In the genomic region with DNA sequence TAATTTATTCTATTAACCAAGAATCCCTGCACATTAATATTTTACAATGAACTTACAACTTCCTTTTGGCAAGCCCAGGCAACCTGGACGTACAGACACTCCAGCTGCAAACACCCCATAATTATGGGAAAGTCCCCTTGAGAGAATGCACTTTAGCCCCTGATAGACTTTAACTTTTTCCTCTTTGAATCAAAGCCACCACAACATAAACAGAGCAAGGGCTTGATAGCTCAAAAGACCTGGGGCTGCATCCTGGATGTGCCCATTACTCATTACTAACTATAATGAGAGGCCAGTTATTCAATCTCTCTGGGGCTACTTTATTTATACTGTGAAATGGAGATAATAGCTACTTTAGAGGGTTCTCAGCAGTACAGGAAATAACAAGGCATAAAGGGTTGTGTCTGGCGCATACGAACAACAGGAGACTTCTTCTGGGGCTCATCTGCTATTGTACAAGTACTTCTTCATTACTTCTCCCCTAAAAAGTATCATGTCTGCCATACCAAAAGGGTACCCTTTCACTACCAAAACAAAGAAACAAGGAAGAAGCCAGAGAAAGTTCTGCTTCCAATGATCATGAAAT, we compare ENCODE assay signal across 1 cellular context.
TF ChIP-seq lines count a peak whose summit lies in the region.

No MANE protein-coding gene starts in this region.

TF ChIP-seq in A549, 52 proteins besides CTCF, POLR2A, EP300 and RAD21 (continued from another document):
- TF ChIP-seq FOSL2 (IDR thresholded peaks at IDR 0.05) (no peak), FOSL2 (CRISPR knock-in tag; IDR thresholded peaks at IDR 0.05) (no peak), HOXA7 (CRISPR knock-in tag; IDR thresholded peaks at IDR 0.05) (no peak), HOXB13 (CRISPR knock-in tag; IDR thresholded peaks at IDR 0.05; ENCODE audit: low read depth) (no peak), NFE2L2 (conservative IDR thresholded peaks at IDR 0.05; ENCODE audit: low read length) (no peak), TP53 (CRISPR knock-in tag; IDR thresholded peaks at IDR 0.05) (no peak), ZSCAN20 (CRISPR knock-in tag; IDR thresholded peaks at IDR 0.05) (no peak), HDAC2 (IDR thresholded peaks at IDR 0.05) (no peak), KDM1A (IDR thresholded peaks at IDR 0.05; ENCODE audit: low read depth) (no peak)
- TF ChIP-seq, protein P1, sequence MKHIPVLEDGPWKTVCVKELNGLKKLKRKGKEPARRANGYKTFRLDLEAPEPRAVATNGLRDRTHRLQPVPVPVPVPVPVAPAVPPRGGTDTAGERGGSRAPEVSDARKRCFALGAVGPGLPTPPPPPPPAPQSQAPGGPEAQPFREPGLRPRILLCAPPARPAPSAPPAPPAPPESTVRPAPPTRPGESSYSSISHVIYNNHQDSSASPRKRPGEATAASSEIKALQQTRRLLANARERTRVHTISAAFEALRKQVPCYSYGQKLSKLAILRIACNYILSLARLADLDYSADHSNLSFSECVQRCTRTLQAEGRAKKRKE (CRISPR knock-in tag; IDR thresholded peaks at IDR 0.05; ENCODE audit: low read depth): no peak
- TF ChIP-seq, protein P2, sequence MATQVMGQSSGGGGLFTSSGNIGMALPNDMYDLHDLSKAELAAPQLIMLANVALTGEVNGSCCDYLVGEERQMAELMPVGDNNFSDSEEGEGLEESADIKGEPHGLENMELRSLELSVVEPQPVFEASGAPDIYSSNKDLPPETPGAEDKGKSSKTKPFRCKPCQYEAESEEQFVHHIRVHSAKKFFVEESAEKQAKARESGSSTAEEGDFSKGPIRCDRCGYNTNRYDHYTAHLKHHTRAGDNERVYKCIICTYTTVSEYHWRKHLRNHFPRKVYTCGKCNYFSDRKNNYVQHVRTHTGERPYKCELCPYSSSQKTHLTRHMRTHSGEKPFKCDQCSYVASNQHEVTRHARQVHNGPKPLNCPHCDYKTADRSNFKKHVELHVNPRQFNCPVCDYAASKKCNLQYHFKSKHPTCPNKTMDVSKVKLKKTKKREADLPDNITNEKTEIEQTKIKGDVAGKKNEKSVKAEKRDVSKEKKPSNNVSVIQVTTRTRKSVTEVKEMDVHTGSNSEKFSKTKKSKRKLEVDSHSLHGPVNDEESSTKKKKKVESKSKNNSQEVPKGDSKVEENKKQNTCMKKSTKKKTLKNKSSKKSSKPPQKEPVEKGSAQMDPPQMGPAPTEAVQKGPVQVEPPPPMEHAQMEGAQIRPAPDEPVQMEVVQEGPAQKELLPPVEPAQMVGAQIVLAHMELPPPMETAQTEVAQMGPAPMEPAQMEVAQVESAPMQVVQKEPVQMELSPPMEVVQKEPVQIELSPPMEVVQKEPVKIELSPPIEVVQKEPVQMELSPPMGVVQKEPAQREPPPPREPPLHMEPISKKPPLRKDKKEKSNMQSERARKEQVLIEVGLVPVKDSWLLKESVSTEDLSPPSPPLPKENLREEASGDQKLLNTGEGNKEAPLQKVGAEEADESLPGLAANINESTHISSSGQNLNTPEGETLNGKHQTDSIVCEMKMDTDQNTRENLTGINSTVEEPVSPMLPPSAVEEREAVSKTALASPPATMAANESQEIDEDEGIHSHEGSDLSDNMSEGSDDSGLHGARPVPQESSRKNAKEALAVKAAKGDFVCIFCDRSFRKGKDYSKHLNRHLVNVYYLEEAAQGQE (IDR thresholded peaks at IDR 0.05): no peak
- TF ChIP-seq, protein P3, sequence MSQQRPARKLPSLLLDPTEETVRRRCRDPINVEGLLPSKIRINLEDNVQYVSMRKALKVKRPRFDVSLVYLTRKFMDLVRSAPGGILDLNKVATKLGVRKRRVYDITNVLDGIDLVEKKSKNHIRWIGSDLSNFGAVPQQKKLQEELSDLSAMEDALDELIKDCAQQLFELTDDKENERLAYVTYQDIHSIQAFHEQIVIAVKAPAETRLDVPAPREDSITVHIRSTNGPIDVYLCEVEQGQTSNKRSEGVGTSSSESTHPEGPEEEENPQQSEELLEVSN (IDR thresholded peaks at IDR 0.05; ENCODE audit: borderline replicate concordance, low read depth): no peak
